In genomic region chr16:69680358-69680757, GRCh38 we compare ENCODE assay signal across 16 cellular contexts. TPM values are rescaled to one million over a fixed set of nuclear protein-coding genes. Genes with fewer than 3 reads are reported as not detected.
A peak's percentile ranks its signal among the peaks of the same experiment; 100 is the strongest.
DNase-seq lines count a peak whose midpoint lies in the region; ATAC-seq, FAIRE-seq and TF ChIP-seq lines count a peak whose summit lies in the region.
"Had no signal": no experiment of that assay in that cellular context is flagged by ENCODE, and none has a peak within 500 bp of the region (broad histone marks: within the 10 kb centered on the region; RNA-seq: fewer than 3 reads in every experiment).

No MANE protein-coding gene starts in this region.

- TF ChIP-seq EP300 in A549 (IDR thresholded peaks at IDR 0.05): no peak

- TF ChIP-seq CTCF in A549 (IDR thresholded peaks at IDR 0.05) (no peak), IMR-90 (conservative IDR thresholded peaks at IDR 0.05; ENCODE audit: low read depth, low read length) (no peak), smooth muscle cell (IDR thresholded peaks at IDR 0.05; ENCODE audit: borderline replicate concordance, insufficient read depth, poor library complexity, severe bottlenecking) (no peak)

- no peaks in the 10 kb centered on the region for H3K27me3 Mint-ChIP-seq in effector memory CD8-positive, alpha-beta T cell
- H3K27me3 Mint-ChIP-seq: CD4-positive, alpha-beta T cell had no signal

- H3K23ac ChIP-seq in IMR-90 (ENCODE audit: low read depth, low read length): no peak overlapping the region

- DNase-seq in A549 (ENCODE audit: low read depth in 1 of 2, low spot score in 1 of 2) (no peak), IMR-90 (no peak), amniotic epithelial cell (ENCODE audit: low read depth) (peak; percentile 19), smooth muscle cell (lab: John Stamatoyannopoulos, UW; ENCODE audit: unreplicated experiment) (no peak), ureter (ENCODE audit: low spot score) (no peak)
- DNase-seq in effector memory CD8-positive, alpha-beta T cell: no peak
- DNase-seq: AML-193; Caco-2; CD4-positive, alpha-beta T cell; GM23248 had no signal

- no TSS peak for BruUV-seq in IMR-90 (replicated peaks; lab: Mats Ljungman, UMichigan)

- H3K4me3 ChIP-seq in A549 (no peak overlapping the region), IMR-90 (ENCODE audit: insufficient read depth, low read depth, low read length) (no peak overlapping the region), smooth muscle cell (no peak overlapping the region)
- H3K4me3 ChIP-seq: GM23248, HAP-1 had no signal

- dilution Hi-C loops in IMR-90 (cut with HindIII; ENCODE audit: low sequenced_read_pairs, unreplicated experiment): no loop called here

- H2BK15ac ChIP-seq in IMR-90 (ENCODE audit: low read depth, low read length): no peak overlapping the region

- H3K36me3 ChIP-seq in IMR-90 (ENCODE audit: control insufficient read depth, insufficient read depth, low read length): peaks cover 50% of the 10 kb centered on the region
- H3K36me3 ChIP-seq in smooth muscle cell (ENCODE audit: low read depth): peaks cover 26% of the 10 kb centered on the region

- H3F3A ChIP-seq in smooth muscle cell (ENCODE audit: low read depth): no peaks in the 10 kb centered on the region

- H3K27ac ChIP-seq in A549: no peak overlapping the region
- no peak overlapping the region for H3K27ac ChIP-seq in IMR-90 (ENCODE audit: insufficient read depth, low read length)
- H3K27ac ChIP-seq in smooth muscle cell (ENCODE audit: low read depth): peak overlapping the region; percentile 4
- H3K27ac ChIP-seq: C4-2B, GM23248 had no signal

- POLR2A ChIA-PET in A549 (lab: Yijun Ruan, JAX) (no interaction called here), IMR-90 (lab: Charles Lee; ENCODE audit: unreplicated experiment) (no interaction called here)

- H2BK5ac ChIP-seq in IMR-90 (ENCODE audit: low read depth, low read length, poor library complexity, severe bottlenecking): no peak overlapping the region

- H3K79me2 ChIP-seq in smooth muscle cell (ENCODE audit: low read depth): peaks cover 12% of the 10 kb centered on the region

- H3K4me1 ChIP-seq in A549 (no peaks in the 10 kb centered on the region; the same call in 2 of the 3 replicates), IMR-90 (ENCODE audit: control insufficient read depth, insufficient read depth, low read length) (no peaks in the 10 kb centered on the region), smooth muscle cell (ENCODE audit: low read depth) (no peaks in the 10 kb centered on the region)
- H3K4me1 ChIP-seq: HAP-1 had no signal

- no peak overlapping the region for H2AK5ac ChIP-seq in IMR-90 (ENCODE audit: low read depth, low read length)

- no peaks in the 10 kb centered on the region for H3K9me1 ChIP-seq in IMR-90 (ENCODE audit: insufficient read depth, low read length)

- no peak for TF ChIP-seq RAD21 in A549 (conservative IDR thresholded peaks at IDR 0.05 in 1 of 2, IDR thresholded peaks at IDR 0.05 in 1 of 2)
- no peak for TF ChIP-seq RAD21 in IMR-90 (IDR thresholded peaks at IDR 0.05; ENCODE audit: low read length)

- peaks cover 79% of the 10 kb centered on the region for H3K36me3 Mint-ChIP-seq in effector memory CD8-positive, alpha-beta T cell (ENCODE audit: insufficient read depth)

- H3K4me1 Mint-ChIP-seq in effector memory CD8-positive, alpha-beta T cell (ENCODE audit: low read depth in 2 of 2): peaks cover 0 to 1% of the 10 kb centered on the region in 2 donors

- H3K9me3 Mint-ChIP-seq in effector memory CD8-positive, alpha-beta T cell: no peaks in the 10 kb centered on the region
- H3K9me3 Mint-ChIP-seq: CD4-positive, alpha-beta T cell had no signal

- H4K5ac ChIP-seq in IMR-90 (ENCODE audit: low read depth, low read length): no peak overlapping the region

- ATAC-seq in A549 (no peak), IMR-90 (ENCODE audit: low read depth) (no peak)
- ATAC-seq in effector memory CD8-positive, alpha-beta T cell (replicated peaks): no peak

- H3K79me1 ChIP-seq in IMR-90 (ENCODE audit: low read depth in 1 of 2, low read length in 2 of 2): peaks cover 4 to 25% of the 10 kb centered on the region in 2 experiments; a peak in 3 of 4 replicates

- in situ Hi-C loops in IMR-90 (cut with MboI; ENCODE audit: low sequenced_read_pairs): loop anchor here (10.0 kb wide), 1 partner anchor 286 kb away; no protein-coding TSS in a partner anchor

- H4K91ac ChIP-seq in IMR-90 (ENCODE audit: insufficient read depth, low read depth, low read length): no peak overlapping the region

- H2AFZ ChIP-seq in IMR-90 (replicated peaks; ENCODE audit: low read length, poor library complexity): no peak overlapping the region
- no peak overlapping the region for H2AFZ ChIP-seq in smooth muscle cell (ENCODE audit: low read depth)
- H2AFZ ChIP-seq: GM23248 had no signal

- H3K27ac Mint-ChIP-seq in effector memory CD8-positive, alpha-beta T cell: no peak overlapping the region
- H3K27ac Mint-ChIP-seq: CD4-positive, alpha-beta T cell had no signal

- no peak overlapping the region for H2AK9ac ChIP-seq in IMR-90 (replicated peaks; ENCODE audit: low read depth, low read length, poor library complexity)

- TF ChIP-seq POLR2A in A549 (IDR thresholded peaks at IDR 0.05; ENCODE audit: low read length) (no peak), IMR-90 (IDR thresholded peaks at IDR 0.05; ENCODE audit: low read depth, low read length) (no peak)

- no peak overlapping the region for H3K18ac ChIP-seq in IMR-90 (ENCODE audit: low read depth, low read length)

- H3K4me2 ChIP-seq in A549: no peak overlapping the region
- no peak overlapping the region for H3K4me2 ChIP-seq in IMR-90 (ENCODE audit: low read depth, low read length)
- H3K4me2 ChIP-seq in smooth muscle cell: no peak overlapping the region

- H3K14ac ChIP-seq in IMR-90 (replicated peaks; ENCODE audit: low read depth, low read length): no peak overlapping the region

- no peak overlapping the region for H4K8ac ChIP-seq in IMR-90 (ENCODE audit: low read depth in 2 of 2, low read length in 2 of 2)

- H2BK120ac ChIP-seq in IMR-90 (ENCODE audit: low read depth, low read length): no peak overlapping the region

- no peak overlapping the region for H3K56ac ChIP-seq in IMR-90 (ENCODE audit: extremely low read depth, insufficient read depth, low read length)

- H3K9me3 ChIP-seq in A549: no peaks in the 10 kb centered on the region
- no peaks in the 10 kb centered on the region for H3K9me3 ChIP-seq in IMR-90 (ENCODE audit: control insufficient read depth, insufficient read depth, low read length)
- H3K9me3 ChIP-seq in smooth muscle cell (replicated peaks; ENCODE audit: low read depth): no peaks in the 10 kb centered on the region
- H3K9me3 ChIP-seq: Caco-2, HAP-1 had no signal

- CTCF ChIA-PET in A549 (lab: Yijun Ruan, JAX): interaction anchor here (1.1 kb wide), 1 partner anchor 285 kb away, joined by 3 read pairs; no protein-coding TSS in a partner anchor
- CTCF ChIA-PET in IMR-90 (lab: Yijun Ruan, JAX): no interaction called here

- H3K4ac ChIP-seq in IMR-90 (ENCODE audit: low read depth, low read length): no peak overlapping the region

- H2BK20ac ChIP-seq in IMR-90 (ENCODE audit: low read depth, low read length): no peak overlapping the region

- no peak overlapping the region for H3K4me3 Mint-ChIP-seq in effector memory CD8-positive, alpha-beta T cell
- H3K4me3 Mint-ChIP-seq: CD4-positive, alpha-beta T cell had no signal

- H3K27me3 ChIP-seq in IMR-90 (ENCODE audit: control insufficient read depth, insufficient read depth, low read length) (no peaks in the 10 kb centered on the region), smooth muscle cell (ENCODE audit: low read depth) (no peaks in the 10 kb centered on the region)

- no peak for FAIRE-seq in A549 (lab: Jason Lieb, UNC)
- FAIRE-seq: A204.1, D721Med, G401.6, GM12891 had no signal

- H3K9ac ChIP-seq in IMR-90 (ENCODE audit: low read depth, low read length) (no peak overlapping the region), smooth muscle cell (ENCODE audit: low read depth) (no peak overlapping the region)
- H3K9ac ChIP-seq: GM23248 had no signal

- intact Hi-C loops in IMR-90 (cut with micrococcal nuclease): no loop called here

- no peaks in the 10 kb centered on the region for H4K20me1 ChIP-seq in IMR-90 (ENCODE audit: insufficient read depth, low read length)
- H4K20me1 ChIP-seq in smooth muscle cell (ENCODE audit: low read depth): no peaks in the 10 kb centered on the region

TF ChIP-seq in A549, 52 proteins besides CTCF, POLR2A, EP300 and RAD21:
- TF ChIP-seq MAFK (IDR thresholded peaks at IDR 0.05; ENCODE audit: partially characterized antibody) (peak; percentile 81), HES2 (IDR thresholded peaks at IDR 0.05) (no peak), CEBPB (IDR thresholded peaks at IDR 0.05) (peak; percentile 47 to 68; a peak in 3 of 4 replicates)

TF ChIP-seq in IMR-90, 13 proteins besides CTCF, POLR2A, EP300 and RAD21:
- no peak for TF ChIP-seq MAZ (IDR thresholded peaks at IDR 0.05; ENCODE audit: borderline replicate concordance, low read depth, low read length)
- TF ChIP-seq RFX5 (IDR thresholded peaks at IDR 0.05; ENCODE audit: low read depth, low read length): no peak
- TF ChIP-seq MAFK (IDR thresholded peaks at IDR 0.05; ENCODE audit: low read depth, low read length): peak; percentile 44; the same call in 1 of the 2 replicates
- TF ChIP-seq SMC3 (IDR thresholded peaks at IDR 0.05; ENCODE audit: low read depth, low read length): no peak
- peak; percentile 50; the same call in 1 of the 2 replicates for TF ChIP-seq CEBPB (IDR thresholded peaks at IDR 0.05; ENCODE audit: low read depth, low read length)
- TF ChIP-seq BHLHE40 (IDR thresholded peaks at IDR 0.05; ENCODE audit: low read depth, low read length): no peak
- TF ChIP-seq NFE2L2 (IDR thresholded peaks at IDR 0.05; ENCODE audit: low read depth, low read length): no peak
- TF ChIP-seq CHD1 (IDR thresholded peaks at IDR 0.05; ENCODE audit: low read depth, low read length): no peak
- TF ChIP-seq RCOR1 (IDR thresholded peaks at IDR 0.05; ENCODE audit: insufficient replicate concordance, low read length): no peak
- no peak for TF ChIP-seq FOS (IDR thresholded peaks at IDR 0.05; ENCODE audit: low read depth, low read length)

RNA-seq across cellular contexts. Expression of gene NQO1, which starts 46.0 kb away (rescaled TPM):
- polyA plus RNA-seq in A549 (2011; rRNA removed): 1,834 and 2,226 TPM in 2 replicates
- 1,879 and 2,170 TPM in 2 replicates for polyA plus RNA-seq in A549 (2012; cell fraction: cytosol; rRNA removed)
- 1,128 and 1,581 TPM in 2 replicates for polyA plus RNA-seq in A549 (2012; cell fraction: nucleus; rRNA removed)
- polyA plus RNA-seq in A549 (2017; fragmentation: RNase III; extraction: RNeasy Plus Mini Kit Qiagen cat#74134 plus additional on column Dnase treatment): 2,775 to 2,908 TPM (median 2,777 TPM) in 3 replicates
- 822 and 1,005 TPM in 2 replicates for polyA minus RNA-seq in A549 (2011; rRNA and poly(A)+ RNA removed)
- total RNA-seq in IMR-90 (2012; rRNA removed): 404 and 426 TPM in 2 replicates
- 266 and 304 TPM in 2 replicates for polyA plus RNA-seq in IMR-90 (2012; rRNA removed)
- polyA plus RNA-seq in IMR-90 (2012; cell fraction: cytosol; rRNA removed): 178 and 231 TPM in 2 replicates
- 57.1 and 94.2 TPM in 2 replicates for polyA plus RNA-seq in IMR-90 (2012; cell fraction: nucleus; rRNA removed; ENCODE audit: low replicate concordance)
- 109 and 121 TPM in 2 replicates for total RNA-seq in smooth muscle cell
- 129 and 175 TPM in 2 replicates for polyA plus RNA-seq in smooth muscle cell
- total RNA-seq in ureter: 31.3 TPM
